Comparison of ENCODE assay signal across 10 cellular contexts in genomic region chr14:105089746-105090492, GRCh38. TPM values are rescaled to one million over a fixed set of nuclear protein-coding genes. Genes with fewer than 3 reads are reported as not detected.
DNase-seq lines count a peak whose midpoint lies in the region; ATAC-seq, FAIRE-seq and TF ChIP-seq lines count a peak whose summit lies in the region.
"Had no signal": no experiment of that assay in that cellular context is flagged by ENCODE, and none has a peak within 500 bp of the region (broad histone marks: within the 10 kb centered on the region; RNA-seq: fewer than 3 reads in every experiment).

No MANE protein-coding gene starts in this region.

- peaks cover 11% of the 10 kb centered on the region; the same call in 1 of the 2 replicates for H3K23me2 ChIP-seq in H1 (ENCODE audit: low read depth, low read length)

- H2BK12ac ChIP-seq in H1 (ENCODE audit: low read depth, low read length): 0 out of 2 replicates have a peak overlapping the region, but pooled peaks have one; percentile 9

- no peak overlapping the region for H4K8ac ChIP-seq in H1 (ENCODE audit: extremely low read depth, insufficient read depth, low read length)

- H3K18ac ChIP-seq in H1 (ENCODE audit: extremely low read depth, low read length): no peak overlapping the region

- CTCF ChIA-PET in HEK293 (lab: Yijun Ruan, JAX) (interaction anchor here (0.5 to 2.9 kb wide), 35 partner anchors 8 to 1125 kb away, joined by 3 to 10 read pairs (median 5); partner anchors contain the start of genes CDCA4 and NUDT14), H1 (lab: Charles Lee; ENCODE audit: partially characterized antibody) (interaction anchor here (0.5 to 3.1 kb wide), 38 partner anchors 9 to 1155 kb away, joined by 3 to 16 read pairs (median 4); partner anchors contain the start of gene NUDT14)

- WGBS in H1 (ENCODE audit: extremely low coverage in 1 of 2, insufficient coverage in 1 of 2, insufficient read length in 1 of 2, insufficient replicate concordance in 2 of 2, low coverage in 1 of 2, low lambda C conversion rate in 2 of 2, missing lambda C conversion rate in 1 of 2), 2 experiments: 74% methylated on average over 12 of the region's 15 CpGs; no CpG with 5 or more reads in 1 of the 2 experiments

- H3K9ac ChIP-seq in BLaER1 (no peak overlapping the region), H1 (replicated peaks in 1 of 4; ENCODE audit: extremely low read depth in 1 of 4, low read depth in 3 of 4, low read length in 3 of 4) (no peak overlapping the region), rectal smooth muscle tissue (ENCODE audit: low read length) (no peak overlapping the region)

- H3K4ac ChIP-seq in H1 (replicated peaks; ENCODE audit: insufficient read length, low read depth, low read length): no peak overlapping the region

- DNase-seq in H1 (ENCODE audit: low read depth in 1 of 2, low spot score in 2 of 2) (no peak), NCI-H1694 treated with DMSO at 0.1 percent for 48 hours (lab: John Stamatoyannopoulos, UW) (no peak), gastrocnemius medialis (no peak)

- in situ Hi-C loops in gastrocnemius medialis (cut with MboI; ENCODE audit: low sequenced_read_pairs in 4 of 4): loop anchor here in 1 of 4 donors (25.0 kb wide), 1 partner anchor 272 kb away; no protein-coding TSS in a partner anchor

- peaks cover under 1% of the 10 kb centered on the region; the same call in 1 of the 2 replicates for H3K36me3 ChIP-seq in BLaER1
- H3K36me3 ChIP-seq in HEK293 (ENCODE audit: control insufficient read depth in 2 of 2, insufficient read depth in 1 of 2, low read length in 2 of 2): no peaks in the 10 kb centered on the region
- no peaks in the 10 kb centered on the region for H3K36me3 ChIP-seq in H1 (ENCODE audit: control insufficient read depth in 2 of 4, insufficient read depth in 4 of 4, low read length in 3 of 4)
- no peaks in the 10 kb centered on the region for H3K36me3 ChIP-seq in rectal smooth muscle tissue (ENCODE audit: control insufficient read depth, insufficient read depth, low read length)
- H3K36me3 ChIP-seq in gastrocnemius medialis: no peaks in the 10 kb centered on the region
- H3K36me3 ChIP-seq: breast epithelium had no signal

- no peak for FAIRE-seq in H1 (lab: Jason Lieb, UNC)

- TF ChIP-seq POLR2A in H1 (IDR thresholded peaks at IDR 0.05; ENCODE audit: control extremely low read depth in 1 of 2, low read depth in 2 of 2, low read length in 2 of 2): no peak
- no peak for TF ChIP-seq POLR2A in gastrocnemius medialis (IDR thresholded peaks at IDR 0.05)

- ATAC-seq in HG02852 (IDR thresholded peaks at IDR 0.05; ENCODE audit: unreplicated experiment) (no peak), gastrocnemius medialis (no peak)

- no peak overlapping the region for H2AFZ ChIP-seq in H1 (ENCODE audit: low read length)

- peaks cover 77% of the 10 kb centered on the region for H4K20me1 ChIP-seq in BLaER1
- peaks cover 5 to 6% of the 10 kb centered on the region in 2 experiments for H4K20me1 ChIP-seq in H1 (replicated peaks in 1 of 2; ENCODE audit: control insufficient read depth in 1 of 2, insufficient read depth in 2 of 2, low read length in 2 of 2)

- H3K27ac ChIP-seq in BLaER1 (no peak overlapping the region), HEK293 (ENCODE audit: extremely low read depth, low read depth, low read length) (no peak overlapping the region), H1 (ENCODE audit: low read depth, low read length) (no peak overlapping the region), rectal smooth muscle tissue (ENCODE audit: low read depth, low read length) (peak overlapping the region; percentile 28), gastrocnemius medialis (no peak overlapping the region)

- no peak overlapping the region for H3K4me3 ChIP-seq in BLaER1
- H3K4me3 ChIP-seq in HEK293 (ENCODE audit: low read depth, low read length): no peak overlapping the region
- no peak overlapping the region for H3K4me3 ChIP-seq in H1 (ENCODE audit: extremely low read depth in 1 of 4, insufficient read depth in 2 of 4, low read depth in 3 of 4, low read length in 4 of 4)
- H3K4me3 ChIP-seq in rectal smooth muscle tissue (ENCODE audit: low read length): no peak overlapping the region
- no peak overlapping the region for H3K4me3 ChIP-seq in gastrocnemius medialis
- H3K4me3 ChIP-seq: breast epithelium had no signal

- no peak overlapping the region for H4K5ac ChIP-seq in H1 (ENCODE audit: insufficient read length, low read depth, low read length)

- no peak overlapping the region for H3K56ac ChIP-seq in H1 (replicated peaks; ENCODE audit: insufficient read length, low read depth, low read length)

- POLR2A ChIA-PET in HEK293 (lab: Yijun Ruan, JAX) (interaction anchor here (0.6 to 1.4 kb wide), 3 partner anchors 8 to 211 kb away, joined by 3 to 6 read pairs (median 3); partner anchors contain the start of genes BRF1 and CDCA4), H1 (lab: Charles Lee; ENCODE audit: partially characterized antibody) (interaction anchor here (1.2 kb wide), 1 partner anchor 73 kb away, joined by 3 read pairs; no protein-coding TSS in a partner anchor)

- H3K79me1 ChIP-seq in H1 (ENCODE audit: low read depth, low read length): no peaks in the 10 kb centered on the region

- H4K91ac ChIP-seq in H1 (replicated peaks; ENCODE audit: insufficient read length, low read length): no peak overlapping the region

- H3K79me2 ChIP-seq in H1 (ENCODE audit: control insufficient read depth in 1 of 2, insufficient read depth in 2 of 2, low read length in 2 of 2): no peaks in the 10 kb centered on the region

- no peak overlapping the region for H3K23ac ChIP-seq in H1 (ENCODE audit: insufficient read length)

- H3K14ac ChIP-seq in H1 (ENCODE audit: insufficient read length): no peak overlapping the region

- intact Hi-C loops in gastrocnemius medialis (cut with DNase I; ENCODE audit: low total_unique reads): loop anchor here (1.0 to 5.0 kb wide), 4 partner anchors 62 to 262 kb away; partner anchors contain the start of gene NUDT14

- peaks cover 93% of the 10 kb centered on the region for H3K4me1 ChIP-seq in BLaER1
- peaks cover 8% of the 10 kb centered on the region for H3K4me1 ChIP-seq in HEK293 (ENCODE audit: control insufficient read depth, insufficient read depth, low read length)
- peaks cover 0 to 25% (median 14%) of the 10 kb centered on the region in 4 experiments; a peak in 6 of 7 replicates for H3K4me1 ChIP-seq in H1 (replicated peaks in 1 of 4; ENCODE audit: control insufficient read depth in 3 of 4, insufficient read depth in 4 of 4, low read length in 3 of 4)
- peaks cover 26% of the 10 kb centered on the region for H3K4me1 ChIP-seq in rectal smooth muscle tissue (ENCODE audit: control insufficient read depth, insufficient read depth, low read length)
- peaks cover 6 to 47% of the 10 kb centered on the region in 2 donors for H3K4me1 ChIP-seq in gastrocnemius medialis

- H2BK15ac ChIP-seq in H1 (ENCODE audit: low read length): 0 out of 2 replicates have a peak overlapping the region, but pooled peaks have one; percentile 72

- H3K9me3 ChIP-seq in BLaER1 (no peaks in the 10 kb centered on the region), HEK293 (ENCODE audit: control insufficient read depth, insufficient read depth, low read depth, low read length) (no peaks in the 10 kb centered on the region), H1 (ENCODE audit: insufficient read depth in 2 of 2, low read depth in 1 of 2, low read length in 1 of 2) (no peaks in the 10 kb centered on the region), gastrocnemius medialis (no peaks in the 10 kb centered on the region)
- H3K9me3 ChIP-seq: breast epithelium had no signal

- H3K27me3 ChIP-seq in BLaER1 (peaks cover 21% of the 10 kb centered on the region), H1 (replicated peaks in 1 of 4; ENCODE audit: control insufficient read depth in 3 of 4, extremely low read depth in 1 of 4, insufficient read depth in 3 of 4, low read length in 3 of 4) (peaks cover 12 to 61% (median 43%) of the 10 kb centered on the region in 4 experiments), rectal smooth muscle tissue (ENCODE audit: control insufficient read depth, insufficient read depth, low read length) (no peaks in the 10 kb centered on the region), gastrocnemius medialis (peaks cover 10 to 22% (median 16%) of the 10 kb centered on the region in 3 donors)
- H3K27me3 ChIP-seq: breast epithelium had no signal

- peak overlapping the region; percentile 97 for H3K4me2 ChIP-seq in BLaER1
- no peak overlapping the region for H3K4me2 ChIP-seq in H1 (ENCODE audit: insufficient read depth in 1 of 2, low read depth in 2 of 2, low read length in 2 of 2)

- H2AK5ac ChIP-seq in H1 (ENCODE audit: low read depth, low read length): no peak overlapping the region

- no peak for TF ChIP-seq CTCF in HEK293 (tag by site-specific recombination; IDR thresholded peaks at IDR 0.05)
- no peak for TF ChIP-seq CTCF in H1 (IDR thresholded peaks at IDR 0.05; ENCODE audit: control extremely low read depth in 1 of 3, insufficient read depth in 1 of 3, low read depth in 1 of 3, low read length in 3 of 3)
- TF ChIP-seq CTCF in gastrocnemius medialis (IDR thresholded peaks at IDR 0.05 in 4 of 5, conservative IDR thresholded peaks at IDR 0.05 in 1 of 5): no peak

- no peak overlapping the region for H2BK20ac ChIP-seq in H1 (ENCODE audit: low read length)

- no peak for TF ChIP-seq RAD21 in H1 (IDR thresholded peaks at IDR 0.05 in 1 of 2, conservative IDR thresholded peaks at IDR 0.05 in 1 of 2; ENCODE audit: low read depth in 2 of 2, low read length in 2 of 2)

- no peak for TF ChIP-seq EP300 in H1 (IDR thresholded peaks at IDR 0.05; ENCODE audit: borderline replicate concordance in 1 of 2, low read depth in 2 of 2, low read length in 2 of 2)

- H2BK5ac ChIP-seq in H1 (ENCODE audit: low read depth, low read length): no peak overlapping the region

- H2BK120ac ChIP-seq in H1 (replicated peaks; ENCODE audit: low read depth, low read length): no peak overlapping the region

TF ChIP-seq in HEK293, 187 proteins besides CTCF, POLR2A, EP300 and RAD21 (continues in another document):
- no peak for TF ChIP-seq ZNF19 (tag by site-specific recombination; IDR thresholded peaks at IDR 0.05; ENCODE audit: low read depth)
- peak; percentile 49; the same call in 1 of the 2 replicates for TF ChIP-seq ZNF10 (tag by site-specific recombination; IDR thresholded peaks at IDR 0.05)

TF ChIP-seq in H1, 55 proteins besides CTCF, POLR2A, EP300 and RAD21 (continues in another document):
- no peak for TF ChIP-seq MAX (IDR thresholded peaks at IDR 0.05)

RNA-seq across cellular contexts. Expression of gene GPR132, which starts 24.7 kb away (rescaled TPM):
- total RNA-seq in H1 (2021; fragmentation: NEBNext Ultra II Directional; extraction: Animal tissue kit (Norgen Biotek cat#: 25700)): not detected in 2 replicates
- polyA plus RNA-seq in H1 (2011; rRNA removed): 0.11 and 0.28 TPM in 2 replicates
- 0.26 TPM for polyA plus RNA-seq in H1 (2011; cell fraction: cytosol; rRNA removed)
- 0.54 TPM for polyA plus RNA-seq in H1 (2011; cell fraction: nucleus; rRNA removed)
- polyA plus RNA-seq in H1 (2012, experiment 1 of 2): 0.09 to 0.15 TPM (median 0.15 TPM) in 3 of 4 replicates, not detected in the other
- polyA plus RNA-seq in H1 (2012, experiment 2 of 2): 0.21 TPM
- polyA plus RNA-seq in H1 (2013, experiment 1 of 2): not detected
- polyA plus RNA-seq in H1 (2013, experiment 2 of 2): 0.04 TPM
- 0.16 TPM in 1 of 2 replicates, not detected in the other for polyA minus RNA-seq in H1 (2011; rRNA and poly(A)+ RNA removed)
- not detected for polyA minus RNA-seq in H1 (2011; cell fraction: cytosol; rRNA and poly(A)+ RNA removed)
- polyA minus RNA-seq in H1 (2011; cell fraction: nucleus; rRNA and poly(A)+ RNA removed): not detected
- total RNA-seq in gastrocnemius medialis: under 1 TPM; 0.07 to 0.61 (median 0.26) TPM
- total RNA-seq: NCI-H460 had no signal
- polyA plus RNA-seq: fibroblast of lung had no signal
